Comparison of ENCODE assay signal across 10 cellular contexts in genomic region chr16:89449726-89450335, GRCh38. TPM values are rescaled to one million over a fixed set of nuclear protein-coding genes. Genes with fewer than 3 reads are reported as not detected.
DNase-seq lines count a peak whose midpoint lies in the region; ATAC-seq and TF ChIP-seq lines count a peak whose summit lies in the region.
"Had no signal": no experiment of that assay in that cellular context is flagged by ENCODE, and none has a peak within 500 bp of the region (broad histone marks: within the 10 kb centered on the region; RNA-seq: fewer than 3 reads in every experiment).

No MANE protein-coding gene starts in this region.

- intact Hi-C loops in mammary epithelial cell (cut with micrococcal nuclease) (no loop called here), MCF 10A (cut with micrococcal nuclease) (no loop called here), Right ventricle myocardium inferior (cut with DNase I) (loop anchor here (5.0 kb wide), 2 partner anchors 37 to 377 kb away; partner anchors contain the start of gene SPIRE2)
- intact Hi-C loops in activated CD8-positive, alpha-beta T cell treated with anti-CD3 and anti-CD28 coated beads for 36 hours (cut with micrococcal nuclease) = no loop called here

- peaks cover 33% of the 10 kb centered on the region for H4K20me1 ChIP-seq in mammary epithelial cell (ENCODE audit: insufficient read depth, low read length)

- peaks cover 100% of the 10 kb centered on the region for H3K79me2 ChIP-seq in mammary epithelial cell (ENCODE audit: insufficient read depth, low read length)

- no peak overlapping the region for H3K9ac ChIP-seq in mammary epithelial cell (ENCODE audit: insufficient read depth, low read length)

- no peaks in the 10 kb centered on the region for H3K9me3 ChIP-seq in mammary epithelial cell (replicated peaks; ENCODE audit: insufficient read depth, low read length)
- H3K9me3 ChIP-seq: gastroesophageal sphincter had no signal

- no peak for ATAC-seq in activated CD8-positive, alpha-beta T cell treated with anti-CD3 and anti-CD28 coated beads for 36 hours
- no peak for ATAC-seq in GM21381 (IDR thresholded peaks at IDR 0.05; ENCODE audit: unreplicated experiment)
- ATAC-seq in Right ventricle myocardium inferior = no peak
- ATAC-seq: gastroesophageal sphincter had no signal

- H2AFZ ChIP-seq in mammary epithelial cell (ENCODE audit: low read depth, low read length) = no peak overlapping the region

- peaks cover 42% of the 10 kb centered on the region for H3K4me1 ChIP-seq in mammary epithelial cell (ENCODE audit: insufficient read depth, low read length)

- no peaks in the 10 kb centered on the region for H3K36me3 ChIP-seq in mammary epithelial cell (ENCODE audit: insufficient read depth, low read length)
- H3K36me3 ChIP-seq: gastroesophageal sphincter had no signal

- H3K36me3 Mint-ChIP-seq in MCF 10A (ENCODE audit: insufficient read depth, unreplicated experiment) = no peaks in the 10 kb centered on the region
- peaks cover 3% of the 10 kb centered on the region for H3K36me3 Mint-ChIP-seq in activated CD8-positive, alpha-beta T cell treated with anti-CD3 and anti-CD28 coated beads for 36 hours (ENCODE audit: low read depth)

- no peak overlapping the region for H3K4me3 ChIP-seq in mammary epithelial cell (replicated peaks in 1 of 3; ENCODE audit: insufficient read depth in 1 of 3, low read depth in 2 of 3, low read length in 3 of 3)
- H3K4me3 ChIP-seq: gastroesophageal sphincter had no signal

- POLR2A ChIA-PET in MCF 10A (lab: Yijun Ruan, JAX) = interaction anchor here (0.7 to 3.3 kb wide), 6 partner anchors 9 to 847 kb away, joined by 3 to 11 read pairs (median 4); no protein-coding TSS in a partner anchor
- POLR2A ChIA-PET in activated CD8-positive, alpha-beta T cell treated with anti-CD3 and anti-CD28 coated beads for 36 hours (lab: Charles Lee) = interaction anchor here (0.7 kb wide), 1 partner anchor 25 kb away, joined by 3 read pairs; no protein-coding TSS in a partner anchor

- H3K4me3 Mint-ChIP-seq in MCF 10A (ENCODE audit: unreplicated experiment) = no peak overlapping the region
- H3K4me3 Mint-ChIP-seq in activated CD8-positive, alpha-beta T cell treated with anti-CD3 and anti-CD28 coated beads for 36 hours = no peak overlapping the region

- peaks cover 37% of the 10 kb centered on the region for H3K4me1 Mint-ChIP-seq in MCF 10A (ENCODE audit: insufficient read depth, unreplicated experiment)
- peaks cover 80% of the 10 kb centered on the region for H3K4me1 Mint-ChIP-seq in activated CD8-positive, alpha-beta T cell treated with anti-CD3 and anti-CD28 coated beads for 36 hours (ENCODE audit: low read depth)

- TF ChIP-seq CTCF in mammary epithelial cell (conservative IDR thresholded peaks at IDR 0.05 in 1 of 2, IDR thresholded peaks at IDR 0.05 in 1 of 2; ENCODE audit: extremely low read depth in 1 of 2, insufficient read depth in 1 of 2, low read depth in 1 of 2, low read length in 2 of 2) = no peak
- no peak for TF ChIP-seq CTCF in MCF 10A (IDR thresholded peaks at IDR 0.05; ENCODE audit: unreplicated experiment)
- TF ChIP-seq CTCF in activated CD8-positive, alpha-beta T cell treated with anti-CD3 and anti-CD28 coated beads for 36 hours (IDR thresholded peaks at IDR 0.05) = no peak

- 42% methylated on average over 2 of the region's 3 CpGs for WGBS in mammary epithelial cell (ENCODE audit: low coverage, missing lambda C conversion rate)

- in situ Hi-C loops in mammary epithelial cell (cut with MboI; ENCODE audit: low sequenced_read_pairs in 2 of 2) = loop anchor here in 1 of 2 donors (5.0 kb wide), 1 partner anchor 32 kb away; no protein-coding TSS in a partner anchor

- dilution Hi-C loops in mammary epithelial cell (cut with HindIII; ENCODE audit: low sequenced_read_pairs) = loop anchor here (5.0 kb wide), 2 partner anchors 32 to 237 kb away; partner anchors contain the start of gene CDK10

- no peaks in the 10 kb centered on the region for H3K27me3 ChIP-seq in mammary epithelial cell (ENCODE audit: insufficient read depth, low read length)
- H3K27me3 ChIP-seq: gastroesophageal sphincter had no signal

- no peaks in the 10 kb centered on the region for H3K27me3 Mint-ChIP-seq in MCF 10A (ENCODE audit: insufficient read depth, unreplicated experiment)
- H3K27me3 Mint-ChIP-seq in activated CD8-positive, alpha-beta T cell treated with anti-CD3 and anti-CD28 coated beads for 36 hours = no peaks in the 10 kb centered on the region

- BruUV-seq in mammary epithelial cell (replicated peaks; lab: Mats Ljungman, UMichigan) (no TSS peak), MCF 10A (replicated peaks; lab: Mats Ljungman, UMichigan) (no TSS peak)

- peak overlapping the region; percentile 19 for H3K27ac ChIP-seq in mammary epithelial cell (ENCODE audit: insufficient read depth, low read depth, low read length)
- H3K27ac ChIP-seq: gastroesophageal sphincter had no signal

- CTCF ChIA-PET in mammary epithelial cell (lab: Charles Lee; ENCODE audit: low non-redundant PET) = no interaction called here
- CTCF ChIA-PET in MCF 10A (lab: Yijun Ruan, JAX) = interaction anchor here (1.0 kb wide), 1 partner anchor 161 kb away, joined by 3 read pairs; no protein-coding TSS in a partner anchor
- CTCF ChIA-PET in activated CD8-positive, alpha-beta T cell treated with anti-CD3 and anti-CD28 coated beads for 36 hours (lab: Charles Lee) = no interaction called here

- H3K27ac Mint-ChIP-seq in MCF 10A (ENCODE audit: low read depth, unreplicated experiment) = no peak overlapping the region
- H3K27ac Mint-ChIP-seq in activated CD8-positive, alpha-beta T cell treated with anti-CD3 and anti-CD28 coated beads for 36 hours = peak overlapping the region; percentile 53

- DNase-seq in mammary epithelial cell (peak; percentile 42), MCF 10A (ENCODE audit: unreplicated experiment) (no peak), islet precursor cell (peak; percentile 67), KG1 (lab: John Stamatoyannopoulos, UW) (no peak), Right ventricle myocardium inferior (ENCODE audit: missing footprints) (no peak), NCI-H2107 (lab: John Stamatoyannopoulos, UW) (no peak)
- no peak for DNase-seq in activated CD8-positive, alpha-beta T cell treated with anti-CD3 and anti-CD28 coated beads for 36 hours
- DNase-seq: NCI-H1436 treated with DMSO at 0.1 percent for 48 hours had no signal

- no peaks in the 10 kb centered on the region for H3K9me3 Mint-ChIP-seq in MCF 10A (ENCODE audit: unreplicated experiment)
- H3K9me3 Mint-ChIP-seq in activated CD8-positive, alpha-beta T cell treated with anti-CD3 and anti-CD28 coated beads for 36 hours = no peaks in the 10 kb centered on the region

- H3K4me2 ChIP-seq in mammary epithelial cell (ENCODE audit: insufficient read depth, low read depth, low read length) = no peak overlapping the region

RNA-seq across cellular contexts. Expression of gene ANKRD11, which starts 40.5 kb away (rescaled TPM):
- total RNA-seq in mammary epithelial cell (100 to 1,000 TPM in 1 of 2 donors, 10 to 100 TPM in 1; 97.4 to 224 TPM), MCF 10A (2022) (218 and 237 TPM in 2 replicates), Right ventricle myocardium inferior (64.9 TPM)
- polyA plus RNA-seq in mammary epithelial cell = 48.1 TPM
- 113 TPM for polyA minus RNA-seq in mammary epithelial cell
- 100 to 1,000 TPM; 145 to 147 TPM for total RNA-seq in activated CD8-positive, alpha-beta T cell treated with anti-CD3 and anti-CD28 coated beads for 36 hours

RNA-seq across cellular contexts. Expression of gene SPG7, which starts 58.4 kb away (rescaled TPM):
- total RNA-seq in mammary epithelial cell (100 to 1,000 TPM in 1 of 2 donors, 10 to 100 TPM in 1; 91.9 to 102 TPM), MCF 10A (2022) (82.4 and 92.3 TPM in 2 replicates), Right ventricle myocardium inferior (96.1 TPM)
- 49.6 TPM for polyA plus RNA-seq in mammary epithelial cell
- 86.2 TPM for polyA minus RNA-seq in mammary epithelial cell
- 10 to 100 TPM; 78.6 to 79.8 TPM for total RNA-seq in activated CD8-positive, alpha-beta T cell treated with anti-CD3 and anti-CD28 coated beads for 36 hours

Comparison
In these comparisons a context has a peak if more than half of its experiments do, and no peak if none do; other contexts are left out.
1. DNase-seq: peak in mammary epithelial cell (single experiment) and islet precursor cell (single experiment); none in MCF 10A (single experiment), activated CD8-positive, alpha-beta T cell treated with anti-CD3 and anti-CD28 coated beads for 36 hours (single experiment), KG1 (single experiment), Right ventricle myocardium inferior (single experiment) and NCI-H2107 (single experiment).